18 cellular contexts compared by ENCODE assay signal in the genomic region with DNA sequence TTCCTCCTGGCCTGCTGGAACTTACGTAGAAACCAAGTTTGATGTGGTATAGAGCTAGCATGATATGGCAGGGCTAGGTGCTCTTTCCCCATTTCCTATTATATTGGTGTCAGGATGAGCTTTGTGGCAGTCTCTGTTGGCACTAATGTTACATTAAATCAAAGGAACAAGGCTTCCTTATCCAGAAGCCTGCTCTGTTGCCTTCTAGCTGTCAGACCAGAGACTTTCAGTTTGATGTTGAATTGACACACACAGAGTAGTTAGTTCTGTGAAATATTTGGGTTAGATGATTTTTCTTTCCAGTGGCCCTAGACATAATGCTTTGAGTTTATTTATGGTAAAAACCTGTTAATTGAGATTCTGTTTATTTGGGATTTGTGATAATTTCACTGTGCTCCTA. TPM values are rescaled to one million over a fixed set of nuclear protein-coding genes. Genes with fewer than 3 reads are reported as not detected.
DNase-seq lines count a peak whose midpoint lies in the region; ATAC-seq, FAIRE-seq and TF ChIP-seq lines count a peak whose summit lies in the region.
"Had no signal": no experiment of that assay in that cellular context is flagged by ENCODE, and none has a peak within 500 bp of the region (broad histone marks: within the 10 kb centered on the region; RNA-seq: fewer than 3 reads in every experiment).

No MANE protein-coding gene starts in this region.

- CTCF ChIA-PET in A549 (lab: Yijun Ruan, JAX), result interaction anchor here (2.0 kb wide), 1 partner anchor 855 kb away, joined by 9 read pairs; no protein-coding TSS in a partner anchor
- CTCF ChIA-PET in CD8-positive, alpha-beta memory T cell (lab: Charles Lee), result interaction anchor here (1.0 kb wide), 1 partner anchor 10 kb away, joined by 3 read pairs; a partner anchor contains a TSS

- FAIRE-seq in A549 (lab: Jason Lieb, UNC), result peak; percentile 94
- FAIRE-seq in GM19239 (lab: Jason Lieb, UNC), result no peak

- no peaks in the 10 kb centered on the region for H3K9me2 ChIP-seq in GM23338 (ENCODE audit: insufficient read depth)

- no peak overlapping the region for H3K27ac Mint-ChIP-seq in GM23338
- no peak overlapping the region for H3K27ac Mint-ChIP-seq in CD8-positive, alpha-beta memory T cell
- H3K27ac Mint-ChIP-seq: B cell; CD4-positive, CD25-positive, alpha-beta regulatory T cell had no signal

- TF ChIP-seq CTCF in A549 (IDR thresholded peaks at IDR 0.05), result no peak
- TF ChIP-seq CTCF in GM23338 (conservative IDR thresholded peaks at IDR 0.05; ENCODE audit: low read depth in 2 of 2), result no peak
- TF ChIP-seq CTCF in body of pancreas (IDR thresholded peaks at IDR 0.05), result no peak

- no peak for DNase-seq in A549 (ENCODE audit: low read depth in 1 of 2, low spot score in 1 of 2)
- no peak for DNase-seq in GM23338 (ENCODE audit: low spot score)
- no peak for DNase-seq in body of pancreas
- DNase-seq in left lobe of liver (ENCODE audit: low spot score), result no peak
- no peak for DNase-seq in CD8-positive, alpha-beta memory T cell
- no peak for DNase-seq in GM19239 (ENCODE audit: insufficient read length, low spot score)
- DNase-seq in activated naive CD4-positive, alpha-beta T cell treated with anti-CD3 and anti-CD28 coated beads, Interleukin-2, amount 50 U/mL, for 16 hours, result no peak
- DNase-seq: 8988T; C1 segment of cervical spinal cord; Caco-2; CD4-positive, CD25-positive, alpha-beta regulatory T cell; DMS153; DMS79; GF-D8; GOT3; H7; KG1 had no signal

- H3K79me2 ChIP-seq in GM23338 (replicated peaks; ENCODE audit: insufficient read depth), result peaks cover 99% of the 10 kb centered on the region

- H3K4me2 ChIP-seq in A549 (no peak overlapping the region), GM23338 (0 out of 2 replicates have a peak overlapping the region, but pooled peaks have one; percentile 38)

- H3K36me3 ChIP-seq in GM23338 (ENCODE audit: insufficient read depth) (no peaks in the 10 kb centered on the region), body of pancreas (replicated peaks in 1 of 2; ENCODE audit: insufficient read depth in 1 of 2, low read depth in 2 of 2) (no peaks in the 10 kb centered on the region)
- H3K36me3 ChIP-seq in CD8-positive, alpha-beta memory T cell (ENCODE audit: insufficient read depth, low read length), result no peaks in the 10 kb centered on the region

- no peaks in the 10 kb centered on the region for H4K20me1 ChIP-seq in GM23338 (replicated peaks; ENCODE audit: insufficient read depth)

- H3K4me1 ChIP-seq in A549 (peaks cover 2% of the 10 kb centered on the region), GM23338 (ENCODE audit: insufficient read depth) (peaks cover 53% of the 10 kb centered on the region), body of pancreas (peaks cover 16% of the 10 kb centered on the region)
- H3K4me1 ChIP-seq in CD8-positive, alpha-beta memory T cell (ENCODE audit: insufficient read depth, low read length), result no peaks in the 10 kb centered on the region
- H3K4me1 ChIP-seq: Caco-2 had no signal

- no peaks in the 10 kb centered on the region for H3K27me3 Mint-ChIP-seq in GM23338 (ENCODE audit: insufficient read depth, low read depth, poor library complexity)
- peaks cover 0 to 1% of the 10 kb centered on the region in 2 donors for H3K27me3 Mint-ChIP-seq in CD8-positive, alpha-beta memory T cell
- H3K27me3 Mint-ChIP-seq: B cell; CD4-positive, CD25-positive, alpha-beta regulatory T cell had no signal

- TF ChIP-seq EP300 in A549 (IDR thresholded peaks at IDR 0.05), result no peak

- H3F3A ChIP-seq in GM23338 (replicated peaks; ENCODE audit: low read depth), result no peaks in the 10 kb centered on the region

- no peak overlapping the region for H3K27ac ChIP-seq in A549
- no peak overlapping the region for H3K27ac ChIP-seq in GM23338 (ENCODE audit: low read depth)
- H3K27ac ChIP-seq in body of pancreas, result peak overlapping the region in 2 of 4 donors; percentile 32 to 41
- H3K27ac ChIP-seq in CD8-positive, alpha-beta memory T cell (ENCODE audit: low read depth, low read length), result no peak overlapping the region

- 90% methylated on average over 1 of the region's 1 CpG for WGBS in A549 (ENCODE audit: missing lambda C conversion rate)
- WGBS in body of pancreas, 2 donors, result 23 to 33% methylated on average over 1 of the region's 1 CpG

- peaks cover 18% of the 10 kb centered on the region; the same call in 2 of the 3 replicates for H3K36me3 Mint-ChIP-seq in GM23338 (ENCODE audit: low read depth)
- H3K36me3 Mint-ChIP-seq in CD8-positive, alpha-beta memory T cell, result no peaks in the 10 kb centered on the region

- peaks cover 28% of the 10 kb centered on the region for H3K4me1 Mint-ChIP-seq in GM23338
- no peaks in the 10 kb centered on the region for H3K4me1 Mint-ChIP-seq in CD8-positive, alpha-beta memory T cell

- intact Hi-C loops in body of pancreas (cut with DNase I), result no loop called here

- no peak overlapping the region for H3K4me3 Mint-ChIP-seq in GM23338
- no peak overlapping the region for H3K4me3 Mint-ChIP-seq in CD8-positive, alpha-beta memory T cell
- H3K4me3 Mint-ChIP-seq: B cell; CD4-positive, CD25-positive, alpha-beta regulatory T cell had no signal

- no peak overlapping the region for H2AFZ ChIP-seq in GM23338

- H3K9me3 ChIP-seq in A549, result no peaks in the 10 kb centered on the region
- no peaks in the 10 kb centered on the region for H3K9me3 ChIP-seq in body of pancreas
- no peaks in the 10 kb centered on the region for H3K9me3 ChIP-seq in CD8-positive, alpha-beta memory T cell (ENCODE audit: low read length)
- H3K9me3 ChIP-seq: Caco-2 had no signal

- POLR2A ChIA-PET in A549 (lab: Yijun Ruan, JAX), result no interaction called here
- POLR2A ChIA-PET in CD8-positive, alpha-beta memory T cell (lab: Charles Lee), result no interaction called here

- H3K4me3 ChIP-seq in A549, result no peak overlapping the region
- no peak overlapping the region for H3K4me3 ChIP-seq in GM23338
- H3K4me3 ChIP-seq in body of pancreas, result no peak overlapping the region
- H3K4me3 ChIP-seq in CD8-positive, alpha-beta memory T cell (ENCODE audit: low read length), result no peak overlapping the region

- no peaks in the 10 kb centered on the region for H3K9me3 Mint-ChIP-seq in GM23338
- H3K9me3 Mint-ChIP-seq in CD8-positive, alpha-beta memory T cell, result no peaks in the 10 kb centered on the region
- H3K9me3 Mint-ChIP-seq: CD4-positive, CD25-positive, alpha-beta regulatory T cell had no signal

- ATAC-seq in A549 (no peak), GM23338 (no peak), body of pancreas (peak; percentile 35), left lobe of liver (peak; percentile 41)

- TF ChIP-seq POLR2A in A549 (IDR thresholded peaks at IDR 0.05; ENCODE audit: low read length) (no peak), body of pancreas (IDR thresholded peaks at IDR 0.05) (no peak)

- TF ChIP-seq RAD21 in A549 (conservative IDR thresholded peaks at IDR 0.05 in 1 of 2, IDR thresholded peaks at IDR 0.05 in 1 of 2), result no peak

- H3K27me3 ChIP-seq in GM23338 (ENCODE audit: insufficient read depth) (no peaks in the 10 kb centered on the region), body of pancreas (no peaks in the 10 kb centered on the region)
- no peaks in the 10 kb centered on the region for H3K27me3 ChIP-seq in CD8-positive, alpha-beta memory T cell (ENCODE audit: insufficient read depth, low read length, poor library complexity, severe bottlenecking)

TF ChIP-seq in A549, 52 proteins besides CTCF, POLR2A, EP300 and RAD21 (continues in another document):
- TF ChIP-seq BHLHE40 (IDR thresholded peaks at IDR 0.05; ENCODE audit: low read depth, low read length) (no peak), CHD4 (IDR thresholded peaks at IDR 0.05; ENCODE audit: borderline replicate concordance) (no peak), CBX2 (IDR thresholded peaks at IDR 0.05; ENCODE audit: borderline replicate concordance, low read depth) (no peak)
- TF ChIP-seq, protein P1, sequence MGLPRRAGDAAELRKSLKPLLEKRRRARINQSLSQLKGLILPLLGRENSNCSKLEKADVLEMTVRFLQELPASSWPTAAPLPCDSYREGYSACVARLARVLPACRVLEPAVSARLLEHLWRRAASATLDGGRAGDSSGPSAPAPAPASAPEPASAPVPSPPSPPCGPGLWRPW (IDR thresholded peaks at IDR 0.05), result no peak

TF ChIP-seq in GM23338, 12 proteins besides CTCF, POLR2A, EP300 and RAD21 (continues in another document):
- TF ChIP-seq ZNF114 (CRISPR knock-in tag; IDR thresholded peaks at IDR 0.05), result no peak
- no peak for TF ChIP-seq EZH2phosphoT487 (IDR thresholded peaks at IDR 0.05; ENCODE audit: unreplicated experiment)
- TF ChIP-seq CREB1 (CRISPR knock-in tag; IDR thresholded peaks at IDR 0.05; ENCODE audit: low read depth), result no peak
- TF ChIP-seq JUNB (IDR thresholded peaks at IDR 0.05; ENCODE audit: unreplicated experiment), result no peak
- TF ChIP-seq, protein P2, sequence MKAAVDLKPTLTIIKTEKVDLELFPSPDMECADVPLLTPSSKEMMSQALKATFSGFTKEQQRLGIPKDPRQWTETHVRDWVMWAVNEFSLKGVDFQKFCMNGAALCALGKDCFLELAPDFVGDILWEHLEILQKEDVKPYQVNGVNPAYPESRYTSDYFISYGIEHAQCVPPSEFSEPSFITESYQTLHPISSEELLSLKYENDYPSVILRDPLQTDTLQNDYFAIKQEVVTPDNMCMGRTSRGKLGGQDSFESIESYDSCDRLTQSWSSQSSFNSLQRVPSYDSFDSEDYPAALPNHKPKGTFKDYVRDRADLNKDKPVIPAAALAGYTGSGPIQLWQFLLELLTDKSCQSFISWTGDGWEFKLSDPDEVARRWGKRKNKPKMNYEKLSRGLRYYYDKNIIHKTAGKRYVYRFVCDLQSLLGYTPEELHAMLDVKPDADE (IDR thresholded peaks at IDR 0.05), result no peak
- no peak for TF ChIP-seq ZNF331 (CRISPR knock-in tag; IDR thresholded peaks at IDR 0.05; ENCODE audit: low read depth)
- TF ChIP-seq EZH2 (IDR thresholded peaks at IDR 0.05; ENCODE audit: low read depth, unreplicated experiment), result no peak
- TF ChIP-seq NANOG (IDR thresholded peaks at IDR 0.05; ENCODE audit: borderline replicate concordance), result no peak

RNA-seq across cellular contexts. Expression of a gene that starts 10.0 kb away (rescaled TPM):
- polyA plus RNA-seq in A549 (2011; rRNA removed) (11.4 and 12.7 TPM in 2 replicates), A549 (2017; fragmentation: RNase III; extraction: RNeasy Plus Mini Kit Qiagen cat#74134 plus additional on column Dnase treatment) (4.9 to 6.0 TPM (median 5.8 TPM) in 3 replicates), GM23338 (2016; fragmentation: Nextera tagmentation; extraction: Ambion mirVana) (10.9 and 13.9 TPM in 2 replicates)
- polyA plus RNA-seq in A549 (2012; cell fraction: cytosol; rRNA removed), result 2.9 and 3.7 TPM in 2 replicates
- 12.5 and 13.3 TPM in 2 replicates for polyA plus RNA-seq in A549 (2012; cell fraction: nucleus; rRNA removed)
- 24.3 and 25.7 TPM in 2 replicates for polyA minus RNA-seq in A549 (2011; rRNA and poly(A)+ RNA removed)
- total RNA-seq in GM23338 (2014; rRNA removed; shearing (Covaris generic)), result 40.9 and 49.5 TPM in 2 replicates
- total RNA-seq in body of pancreas (10 to 100 TPM in 1 of 2 donors, 1 to 10 TPM in 1; 9.9 to 60.0 TPM), left lobe of liver (2.2 TPM)
- total RNA-seq in CD8-positive, alpha-beta memory T cell, result 1 to 10 TPM; 4.1 to 5.8 TPM
- 4.2 TPM for polyA plus RNA-seq in CD8-positive, alpha-beta memory T cell
- total RNA-seq: Caco-2 had no signal

Comparison
In these comparisons a context has a peak if more than half of its experiments do, and no peak if none do; other contexts are left out.
1. ATAC-seq: peak in body of pancreas (single experiment) and left lobe of liver (single experiment); none in A549 (0 of 2) and GM23338 (single experiment).